1 cellular context compared by ENCODE assay signal in the genomic region with DNA sequence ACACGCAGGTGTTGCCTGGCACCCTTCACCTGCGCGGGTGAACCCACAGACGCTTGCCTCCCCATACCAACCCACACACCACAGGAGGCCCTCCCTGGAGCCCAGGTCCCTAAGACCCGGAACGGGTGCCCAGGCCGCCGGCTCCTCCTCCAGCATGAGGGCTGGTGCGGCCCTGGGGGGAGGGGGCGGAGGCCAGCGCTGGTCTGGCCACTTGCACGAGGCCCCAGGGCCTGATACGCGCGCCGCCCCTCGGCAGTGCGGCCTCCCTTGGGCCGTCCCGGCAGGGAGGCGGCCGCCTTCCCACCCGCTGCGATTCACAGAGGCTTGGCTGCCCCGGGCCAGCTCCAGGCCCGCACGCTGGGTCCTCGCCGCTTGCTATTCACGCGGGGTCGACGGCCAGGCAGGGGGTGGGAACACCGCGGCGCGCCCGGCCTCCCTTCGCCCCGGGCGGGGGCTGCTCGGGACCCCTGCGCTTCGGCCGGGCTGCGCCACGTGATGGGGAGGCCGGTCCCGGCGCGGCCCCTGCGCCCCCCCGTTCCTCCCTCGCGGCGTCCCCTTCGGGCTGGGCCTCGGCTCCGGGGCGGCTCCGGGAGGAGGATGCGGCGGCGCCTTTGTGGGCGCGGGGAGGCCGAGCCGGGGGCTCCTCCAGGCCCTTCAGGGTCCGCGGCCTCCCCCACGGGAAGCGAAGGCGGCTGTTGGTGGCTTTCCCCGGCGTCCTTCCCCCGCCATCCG.
TF ChIP-seq lines count a peak whose summit lies in the region.

No MANE protein-coding gene starts in this region.

TF ChIP-seq in HepG2, 621 proteins besides CTCF, POLR2A, EP300 and RAD21 (continued from another document and continues in another):
- TF ChIP-seq SATB2 (CRISPR knock-in tag; IDR thresholded peaks at IDR 0.05) (0 out of 2 replicates have a peak, but pooled peaks have one; percentile 36), ZNF569 (CRISPR knock-in tag; IDR thresholded peaks at IDR 0.05; ENCODE audit: borderline replicate concordance) (no peak), SPEN (CRISPR knock-in tag; IDR thresholded peaks at IDR 0.05; ENCODE audit: low read depth) (no peak; the same call in 1 of the 2 replicates), SP5 (CRISPR knock-in tag; IDR thresholded peaks at IDR 0.05; ENCODE audit: borderline replicate concordance, low read depth) (peak; percentile 30; the same call in 1 of the 2 replicates), HIVEP1 (CRISPR knock-in tag; IDR thresholded peaks at IDR 0.05) (no peak), ZNF562 (CRISPR knock-in tag; IDR thresholded peaks at IDR 0.05; ENCODE audit: borderline replicate concordance) (no peak), ZNF484 (CRISPR knock-in tag; IDR thresholded peaks at IDR 0.05; ENCODE audit: borderline replicate concordance, low read depth) (no peak), RARA (CRISPR knock-in tag; IDR thresholded peaks at IDR 0.05) (no peak), NFE2L1 (CRISPR knock-in tag; IDR thresholded peaks at IDR 0.05; ENCODE audit: borderline replicate concordance) (no peak), ZNF337 (CRISPR knock-in tag; IDR thresholded peaks at IDR 0.05; ENCODE audit: borderline replicate concordance, low read depth) (no peak), MTA1 (CRISPR knock-in tag; IDR thresholded peaks at IDR 0.05; ENCODE audit: borderline replicate concordance) (peak; percentile 46; the same call in 1 of the 2 replicates), ZMYM2 (CRISPR knock-in tag; IDR thresholded peaks at IDR 0.05) (no peak), JUNB (CRISPR knock-in tag; IDR thresholded peaks at IDR 0.05; ENCODE audit: borderline replicate concordance) (0 out of 2 replicates have a peak, but pooled peaks have one; percentile 71), ZNF230 (CRISPR knock-in tag; IDR thresholded peaks at IDR 0.05) (no peak), ZNF563 (CRISPR knock-in tag; IDR thresholded peaks at IDR 0.05) (peak; percentile 47; the same call in 1 of the 2 replicates), ZNF224 (CRISPR knock-in tag; IDR thresholded peaks at IDR 0.05) (no peak), ZNF12 (CRISPR knock-in tag; IDR thresholded peaks at IDR 0.05) (no peak), CAMTA2 (CRISPR knock-in tag; IDR thresholded peaks at IDR 0.05; ENCODE audit: borderline replicate concordance) (no peak), SMARCE1 (IDR thresholded peaks at IDR 0.05; ENCODE audit: borderline replicate concordance) (no peak), PHB2 (IDR thresholded peaks at IDR 0.05; ENCODE audit: partially characterized antibody) (no peak), RFXANK (CRISPR knock-in tag; IDR thresholded peaks at IDR 0.05) (no peak), ZNF10 (CRISPR knock-in tag; IDR thresholded peaks at IDR 0.05; ENCODE audit: borderline replicate concordance, low read depth) (no peak), ZNF652 (CRISPR knock-in tag; IDR thresholded peaks at IDR 0.05; ENCODE audit: borderline replicate concordance, low read depth) (no peak), GATAD1 (CRISPR knock-in tag; IDR thresholded peaks at IDR 0.05) (no peak), ARNT (IDR thresholded peaks at IDR 0.05) (no peak), ZNF446 (CRISPR knock-in tag; IDR thresholded peaks at IDR 0.05) (peak; percentile 19), ZNF292 (CRISPR knock-in tag; IDR thresholded peaks at IDR 0.05; ENCODE audit: borderline replicate concordance, low read depth) (no peak), ZNF335 (CRISPR knock-in tag; IDR thresholded peaks at IDR 0.05) (no peak), ZNF773 (CRISPR knock-in tag; IDR thresholded peaks at IDR 0.05; ENCODE audit: borderline replicate concordance) (peak; percentile 59; the same call in 1 of the 2 replicates), RELA (CRISPR knock-in tag; IDR thresholded peaks at IDR 0.05) (peak; percentile 2; the same call in 1 of the 2 replicates), ZNF274 (CRISPR knock-in tag; IDR thresholded peaks at IDR 0.05) (0 out of 2 replicates have a peak, but pooled peaks have one; percentile 23), ZNF547 (CRISPR knock-in tag; IDR thresholded peaks at IDR 0.05) (no peak; the same call in 1 of the 2 replicates), TGIF2 (CRISPR knock-in tag; IDR thresholded peaks at IDR 0.05) (no peak; the same call in 1 of the 2 replicates), MXD4 (CRISPR knock-in tag; IDR thresholded peaks at IDR 0.05) (0 out of 2 replicates have a peak, but pooled peaks have one; percentile 40), NCOR1 (IDR thresholded peaks at IDR 0.05; ENCODE audit: borderline replicate concordance, low read length) (no peak), ZKSCAN8 (CRISPR knock-in tag; IDR thresholded peaks at IDR 0.05; ENCODE audit: borderline replicate concordance) (no peak)
- TF ChIP-seq, protein P1, sequence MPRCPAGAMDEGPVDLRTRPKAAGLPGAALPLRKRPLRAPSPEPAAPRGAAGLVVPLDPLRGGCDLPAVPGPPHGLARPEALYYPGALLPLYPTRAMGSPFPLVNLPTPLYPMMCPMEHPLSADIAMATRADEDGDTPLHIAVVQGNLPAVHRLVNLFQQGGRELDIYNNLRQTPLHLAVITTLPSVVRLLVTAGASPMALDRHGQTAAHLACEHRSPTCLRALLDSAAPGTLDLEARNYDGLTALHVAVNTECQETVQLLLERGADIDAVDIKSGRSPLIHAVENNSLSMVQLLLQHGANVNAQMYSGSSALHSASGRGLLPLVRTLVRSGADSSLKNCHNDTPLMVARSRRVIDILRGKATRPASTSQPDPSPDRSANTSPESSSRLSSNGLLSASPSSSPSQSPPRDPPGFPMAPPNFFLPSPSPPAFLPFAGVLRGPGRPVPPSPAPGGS (CRISPR knock-in tag; IDR thresholded peaks at IDR 0.05), result no peak
- TF ChIP-seq, protein P2, sequence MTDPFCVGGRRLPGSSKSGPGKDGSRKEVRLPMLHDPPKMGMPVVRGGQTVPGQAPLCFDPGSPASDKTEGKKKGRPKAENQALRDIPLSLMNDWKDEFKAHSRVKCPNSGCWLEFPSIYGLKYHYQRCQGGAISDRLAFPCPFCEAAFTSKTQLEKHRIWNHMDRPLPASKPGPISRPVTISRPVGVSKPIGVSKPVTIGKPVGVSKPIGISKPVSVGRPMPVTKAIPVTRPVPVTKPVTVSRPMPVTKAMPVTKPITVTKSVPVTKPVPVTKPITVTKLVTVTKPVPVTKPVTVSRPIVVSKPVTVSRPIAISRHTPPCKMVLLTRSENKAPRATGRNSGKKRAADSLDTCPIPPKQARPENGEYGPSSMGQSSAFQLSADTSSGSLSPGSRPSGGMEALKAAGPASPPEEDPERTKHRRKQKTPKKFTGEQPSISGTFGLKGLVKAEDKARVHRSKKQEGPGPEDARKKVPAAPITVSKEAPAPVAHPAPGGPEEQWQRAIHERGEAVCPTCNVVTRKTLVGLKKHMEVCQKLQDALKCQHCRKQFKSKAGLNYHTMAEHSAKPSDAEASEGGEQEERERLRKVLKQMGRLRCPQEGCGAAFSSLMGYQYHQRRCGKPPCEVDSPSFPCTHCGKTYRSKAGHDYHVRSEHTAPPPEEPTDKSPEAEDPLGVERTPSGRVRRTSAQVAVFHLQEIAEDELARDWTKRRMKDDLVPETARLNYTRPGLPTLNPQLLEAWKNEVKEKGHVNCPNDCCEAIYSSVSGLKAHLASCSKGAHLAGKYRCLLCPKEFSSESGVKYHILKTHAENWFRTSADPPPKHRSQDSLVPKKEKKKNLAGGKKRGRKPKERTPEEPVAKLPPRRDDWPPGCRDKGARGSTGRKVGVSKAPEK (CRISPR knock-in tag; IDR thresholded peaks at IDR 0.05; ENCODE audit: borderline replicate concordance), result no peak
- TF ChIP-seq, protein P3, sequence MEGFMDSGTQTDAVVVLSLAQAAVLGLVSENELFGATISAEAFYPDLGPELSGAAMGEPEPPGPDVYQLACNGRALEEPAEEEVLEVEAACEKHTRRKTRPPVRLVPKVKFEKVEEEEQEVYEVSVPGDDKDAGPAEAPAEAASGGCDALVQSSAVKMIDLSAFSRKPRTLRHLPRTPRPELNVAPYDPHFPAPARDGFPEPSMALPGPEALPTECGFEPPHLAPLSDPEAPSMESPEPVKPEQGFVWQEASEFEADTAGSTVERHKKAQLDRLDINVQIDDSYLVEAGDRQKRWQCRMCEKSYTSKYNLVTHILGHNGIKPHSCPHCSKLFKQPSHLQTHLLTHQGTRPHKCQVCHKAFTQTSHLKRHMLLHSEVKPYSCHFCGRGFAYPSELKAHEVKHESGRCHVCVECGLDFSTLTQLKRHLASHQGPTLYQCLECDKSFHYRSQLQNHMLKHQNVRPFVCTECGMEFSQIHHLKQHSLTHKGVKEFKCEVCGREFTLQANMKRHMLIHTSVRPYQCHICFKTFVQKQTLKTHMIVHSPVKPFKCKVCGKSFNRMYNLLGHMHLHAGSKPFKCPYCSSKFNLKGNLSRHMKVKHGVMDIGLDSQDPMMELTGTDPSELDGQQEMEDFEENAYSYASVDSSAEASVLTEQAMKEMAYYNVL (CRISPR knock-in tag; IDR thresholded peaks at IDR 0.05; ENCODE audit: borderline replicate concordance), result no peak
- TF ChIP-seq, protein P4, sequence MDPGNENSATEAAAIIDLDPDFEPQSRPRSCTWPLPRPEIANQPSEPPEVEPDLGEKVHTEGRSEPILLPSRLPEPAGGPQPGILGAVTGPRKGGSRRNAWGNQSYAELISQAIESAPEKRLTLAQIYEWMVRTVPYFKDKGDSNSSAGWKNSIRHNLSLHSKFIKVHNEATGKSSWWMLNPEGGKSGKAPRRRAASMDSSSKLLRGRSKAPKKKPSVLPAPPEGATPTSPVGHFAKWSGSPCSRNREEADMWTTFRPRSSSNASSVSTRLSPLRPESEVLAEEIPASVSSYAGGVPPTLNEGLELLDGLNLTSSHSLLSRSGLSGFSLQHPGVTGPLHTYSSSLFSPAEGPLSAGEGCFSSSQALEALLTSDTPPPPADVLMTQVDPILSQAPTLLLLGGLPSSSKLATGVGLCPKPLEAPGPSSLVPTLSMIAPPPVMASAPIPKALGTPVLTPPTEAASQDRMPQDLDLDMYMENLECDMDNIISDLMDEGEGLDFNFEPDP (CRISPR knock-in tag; conservative IDR thresholded peaks at IDR 0.05), result no peak
- TF ChIP-seq, protein P5, sequence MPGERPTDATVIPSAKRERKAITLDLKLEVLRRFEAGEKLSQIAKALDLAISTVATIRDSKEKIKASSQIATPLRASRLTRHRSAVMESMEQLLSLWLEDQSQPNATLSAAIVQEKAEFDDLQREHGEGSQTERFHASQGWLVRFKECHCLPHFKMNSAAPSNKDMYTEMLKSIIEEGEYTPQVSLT (CRISPR knock-in tag; IDR thresholded peaks at IDR 0.05; ENCODE audit: borderline replicate concordance, low read depth), result no peak; the same call in 1 of the 2 replicates
- TF ChIP-seq, protein P6, sequence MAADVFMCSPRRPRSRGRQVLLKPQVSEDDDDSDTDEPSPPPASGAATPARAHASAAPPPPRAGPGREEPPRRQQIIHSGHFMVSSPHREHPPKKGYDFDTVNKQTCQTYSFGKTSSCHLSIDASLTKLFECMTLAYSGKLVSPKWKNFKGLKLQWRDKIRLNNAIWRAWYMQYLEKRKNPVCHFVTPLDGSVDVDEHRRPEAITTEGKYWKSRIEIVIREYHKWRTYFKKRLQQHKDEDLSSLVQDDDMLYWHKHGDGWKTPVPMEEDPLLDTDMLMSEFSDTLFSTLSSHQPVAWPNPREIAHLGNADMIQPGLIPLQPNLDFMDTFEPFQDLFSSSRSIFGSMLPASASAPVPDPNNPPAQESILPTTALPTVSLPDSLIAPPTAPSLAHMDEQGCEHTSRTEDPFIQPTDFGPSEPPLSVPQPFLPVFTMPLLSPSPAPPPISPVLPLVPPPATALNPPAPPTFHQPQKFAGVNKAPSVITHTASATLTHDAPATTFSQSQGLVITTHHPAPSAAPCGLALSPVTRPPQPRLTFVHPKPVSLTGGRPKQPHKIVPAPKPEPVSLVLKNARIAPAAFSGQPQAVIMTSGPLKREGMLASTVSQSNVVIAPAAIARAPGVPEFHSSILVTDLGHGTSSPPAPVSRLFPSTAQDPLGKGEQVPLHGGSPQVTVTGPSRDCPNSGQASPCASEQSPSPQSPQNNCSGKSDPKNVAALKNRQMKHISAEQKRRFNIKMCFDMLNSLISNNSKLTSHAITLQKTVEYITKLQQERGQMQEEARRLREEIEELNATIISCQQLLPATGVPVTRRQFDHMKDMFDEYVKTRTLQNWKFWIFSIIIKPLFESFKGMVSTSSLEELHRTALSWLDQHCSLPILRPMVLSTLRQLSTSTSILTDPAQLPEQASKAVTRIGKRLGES (CRISPR knock-in tag; IDR thresholded peaks at IDR 0.05; ENCODE audit: borderline replicate concordance), result no peak
- TF ChIP-seq, protein P7, sequence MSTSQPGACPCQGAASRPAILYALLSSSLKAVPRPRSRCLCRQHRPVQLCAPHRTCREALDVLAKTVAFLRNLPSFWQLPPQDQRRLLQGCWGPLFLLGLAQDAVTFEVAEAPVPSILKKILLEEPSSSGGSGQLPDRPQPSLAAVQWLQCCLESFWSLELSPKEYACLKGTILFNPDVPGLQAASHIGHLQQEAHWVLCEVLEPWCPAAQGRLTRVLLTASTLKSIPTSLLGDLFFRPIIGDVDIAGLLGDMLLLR (CRISPR knock-in tag; IDR thresholded peaks at IDR 0.05), result peak; percentile 44; the same call in 1 of the 2 replicates
- TF ChIP-seq, protein P8, sequence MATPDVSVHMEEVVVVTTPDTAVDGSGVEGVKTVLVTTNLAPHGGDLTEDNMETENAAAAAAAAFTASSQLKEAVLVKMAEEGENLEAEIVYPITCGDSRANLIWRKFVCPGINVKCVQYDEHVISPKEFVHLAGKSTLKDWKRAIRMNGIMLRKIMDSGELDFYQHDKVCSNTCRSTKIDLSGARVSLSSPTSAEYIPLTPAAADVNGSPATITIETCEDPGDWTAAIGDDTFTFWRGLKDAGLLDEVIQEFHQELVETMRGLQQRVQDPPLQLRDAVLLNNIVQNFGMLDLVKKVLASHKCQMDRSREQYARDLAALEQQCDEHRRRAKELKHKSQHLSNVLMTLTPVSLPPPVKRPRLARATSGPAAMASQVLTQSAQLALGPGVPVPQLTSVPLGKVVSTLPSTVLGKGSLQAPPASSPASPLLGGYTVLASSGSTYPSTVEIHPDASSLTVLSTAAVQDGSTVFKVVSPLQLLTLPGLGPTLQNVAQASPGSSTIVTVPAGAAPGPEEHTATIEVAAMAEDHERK (CRISPR knock-in tag; IDR thresholded peaks at IDR 0.05; ENCODE audit: low read depth), result no peak
- TF ChIP-seq, protein P9, sequence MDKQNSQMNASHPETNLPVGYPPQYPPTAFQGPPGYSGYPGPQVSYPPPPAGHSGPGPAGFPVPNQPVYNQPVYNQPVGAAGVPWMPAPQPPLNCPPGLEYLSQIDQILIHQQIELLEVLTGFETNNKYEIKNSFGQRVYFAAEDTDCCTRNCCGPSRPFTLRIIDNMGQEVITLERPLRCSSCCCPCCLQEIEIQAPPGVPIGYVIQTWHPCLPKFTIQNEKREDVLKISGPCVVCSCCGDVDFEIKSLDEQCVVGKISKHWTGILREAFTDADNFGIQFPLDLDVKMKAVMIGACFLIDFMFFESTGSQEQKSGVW (CRISPR knock-in tag; IDR thresholded peaks at IDR 0.05; ENCODE audit: borderline replicate concordance), result no peak
- TF ChIP-seq, protein P10, sequence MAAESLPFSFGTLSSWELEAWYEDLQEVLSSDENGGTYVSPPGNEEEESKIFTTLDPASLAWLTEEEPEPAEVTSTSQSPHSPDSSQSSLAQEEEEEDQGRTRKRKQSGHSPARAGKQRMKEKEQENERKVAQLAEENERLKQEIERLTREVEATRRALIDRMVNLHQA (CRISPR knock-in tag; IDR thresholded peaks at IDR 0.05), result no peak
- TF ChIP-seq, protein P11, sequence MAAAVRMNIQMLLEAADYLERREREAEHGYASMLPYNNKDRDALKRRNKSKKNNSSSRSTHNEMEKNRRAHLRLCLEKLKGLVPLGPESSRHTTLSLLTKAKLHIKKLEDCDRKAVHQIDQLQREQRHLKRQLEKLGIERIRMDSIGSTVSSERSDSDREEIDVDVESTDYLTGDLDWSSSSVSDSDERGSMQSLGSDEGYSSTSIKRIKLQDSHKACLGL (CRISPR knock-in tag; IDR thresholded peaks at IDR 0.05), result no peak
